ENCODE assay signal across 9 cellular contexts in the genomic region with DNA sequence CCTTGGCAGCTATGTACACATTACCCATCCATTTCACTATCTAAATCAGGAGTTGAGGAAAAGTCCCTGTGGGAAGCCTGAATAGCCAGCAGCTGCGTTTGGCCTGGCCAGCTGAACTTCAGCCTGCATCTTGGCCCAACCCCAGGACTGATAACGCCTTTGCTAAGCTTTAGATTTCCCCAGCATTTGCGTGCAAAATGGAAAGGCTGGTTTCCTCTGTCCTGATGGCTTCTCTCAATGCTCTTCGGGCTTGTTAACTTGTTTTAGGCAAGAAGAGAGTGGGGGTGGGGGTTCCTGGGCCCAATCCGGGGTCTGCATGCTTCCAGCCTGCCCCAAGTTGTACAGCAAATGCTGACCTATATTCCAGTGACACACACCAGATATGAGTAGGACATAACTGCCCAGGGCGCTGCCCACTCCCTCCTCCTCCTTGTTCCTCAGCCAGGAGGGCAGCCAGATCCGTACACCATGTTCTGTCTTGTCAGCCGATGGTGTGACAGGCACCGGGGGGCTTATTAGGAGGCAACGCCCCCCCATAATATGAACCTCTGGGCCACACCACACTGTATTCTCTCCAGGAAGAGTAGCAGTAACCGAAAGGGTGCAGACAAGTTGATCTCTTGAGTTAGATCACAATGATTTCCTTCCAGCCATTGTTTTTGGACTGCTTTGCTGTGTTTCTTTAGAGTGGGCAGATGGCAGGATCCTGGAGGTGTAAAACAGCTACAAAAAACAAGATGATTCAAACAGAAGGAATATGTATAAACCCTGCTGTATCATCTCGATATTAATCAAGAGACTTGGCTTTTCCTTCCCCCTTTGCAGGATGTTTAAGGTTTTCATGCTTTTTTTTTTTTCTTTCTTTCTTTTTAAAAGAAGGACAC.
A peak's percentile ranks its signal among the peaks of the same experiment; 100 is the strongest.
DNase-seq lines count a peak whose midpoint lies in the region; ATAC-seq and TF ChIP-seq lines count a peak whose summit lies in the region.
"Had no signal": no experiment of that assay in that cellular context is flagged by ENCODE, and none has a peak within 500 bp of the region (broad histone marks: within the 10 kb centered on the region; RNA-seq: fewer than 3 reads in every experiment).

No MANE protein-coding gene starts in this region.

- H3K4me3 ChIP-seq in lower lobe of right lung (no peak overlapping the region), thyroid gland (replicated peaks in 1 of 3) (no peak overlapping the region)

- TF ChIP-seq CTCF in lower lobe of right lung (IDR thresholded peaks at IDR 0.05) (no peak), thyroid gland (IDR thresholded peaks at IDR 0.05) (no peak), osteocyte (IDR thresholded peaks at IDR 0.05) (no peak)

- ATAC-seq in lower lobe of right lung: peak; percentile 66 to 71
- no peak for ATAC-seq in HG03439 (IDR thresholded peaks at IDR 0.05; ENCODE audit: unreplicated experiment)
- ATAC-seq in GM18519 (IDR thresholded peaks at IDR 0.05; ENCODE audit: low FRiP score, unreplicated experiment): no peak

- H3K36me3 Mint-ChIP-seq in dendritic cell treated with granulocyte-macrophage colony-stimulating factor and Interleukin-4, amounts not matched to agents 40 ng/mL and 50 ng/mL, for 4 days (ENCODE audit: low read depth): no peaks in the 10 kb centered on the region
- H3K36me3 Mint-ChIP-seq in activated CD4-positive, alpha-beta memory T cell treated with anti-CD3 and anti-CD28 coated beads for 36 hours: no peaks in the 10 kb centered on the region
- H3K36me3 Mint-ChIP-seq in osteocyte (ENCODE audit: unreplicated experiment): no peaks in the 10 kb centered on the region

- no peak for TF ChIP-seq POLR2A in thyroid gland (IDR thresholded peaks at IDR 0.05)

- intact Hi-C loops in dendritic cell treated with granulocyte-macrophage colony-stimulating factor and Interleukin-4, amounts not matched to agents 40 ng/mL and 50 ng/mL, for 4 days (cut with micrococcal nuclease): no loop called here
- intact Hi-C loops in lower lobe of right lung (cut with DNase I) (no loop called here), thyroid gland (cut with DNase I) (no loop called here)
- intact Hi-C loops in activated CD4-positive, alpha-beta memory T cell treated with anti-CD3 and anti-CD28 coated beads for 36 hours (cut with micrococcal nuclease): no loop called here

- H3K27me3 ChIP-seq in lower lobe of right lung (ENCODE audit: low read depth) (no peaks in the 10 kb centered on the region), thyroid gland (no peaks in the 10 kb centered on the region)

- peak overlapping the region; percentile 21 for H3K27ac Mint-ChIP-seq in dendritic cell treated with granulocyte-macrophage colony-stimulating factor and Interleukin-4, amounts not matched to agents 40 ng/mL and 50 ng/mL, for 4 days
- H3K27ac Mint-ChIP-seq in activated CD4-positive, alpha-beta memory T cell treated with anti-CD3 and anti-CD28 coated beads for 36 hours: no peak overlapping the region
- no peak overlapping the region for H3K27ac Mint-ChIP-seq in osteocyte (ENCODE audit: unreplicated experiment)

- H3K9me3 ChIP-seq in lower lobe of right lung (no peaks in the 10 kb centered on the region), thyroid gland (no peaks in the 10 kb centered on the region)

- WGBS in thyroid gland, 2 donors: 59 to 60% methylated on average over 11 to 12 of the region's 12 CpGs

- H3K4me3 Mint-ChIP-seq in dendritic cell treated with granulocyte-macrophage colony-stimulating factor and Interleukin-4, amounts not matched to agents 40 ng/mL and 50 ng/mL, for 4 days: no peak overlapping the region
- H3K4me3 Mint-ChIP-seq in activated CD4-positive, alpha-beta memory T cell treated with anti-CD3 and anti-CD28 coated beads for 36 hours: no peak overlapping the region
- no peak overlapping the region for H3K4me3 Mint-ChIP-seq in osteocyte (ENCODE audit: unreplicated experiment)

- H3K9me3 Mint-ChIP-seq in dendritic cell treated with granulocyte-macrophage colony-stimulating factor and Interleukin-4, amounts not matched to agents 40 ng/mL and 50 ng/mL, for 4 days: no peaks in the 10 kb centered on the region
- H3K9me3 Mint-ChIP-seq in activated CD4-positive, alpha-beta memory T cell treated with anti-CD3 and anti-CD28 coated beads for 36 hours: no peaks in the 10 kb centered on the region
- H3K9me3 Mint-ChIP-seq in osteocyte (ENCODE audit: unreplicated experiment): no peaks in the 10 kb centered on the region

- POLR2A ChIA-PET in activated CD4-positive, alpha-beta memory T cell treated with anti-CD3 and anti-CD28 coated beads for 36 hours (lab: Charles Lee): no interaction called here

- no peaks in the 10 kb centered on the region for H3K36me3 ChIP-seq in lower lobe of right lung
- no peaks in the 10 kb centered on the region for H3K36me3 ChIP-seq in thyroid gland

- H3K4me1 ChIP-seq in lower lobe of right lung (peaks cover 39% of the 10 kb centered on the region), thyroid gland (peaks cover 6 to 13% of the 10 kb centered on the region in 2 donors)

- peak overlapping the region; percentile 54 for H3K27ac ChIP-seq in lower lobe of right lung
- H3K27ac ChIP-seq in thyroid gland: peak overlapping the region; percentile 35 to 56 (median 46)

- peaks cover 2% of the 10 kb centered on the region for H3K27me3 Mint-ChIP-seq in dendritic cell treated with granulocyte-macrophage colony-stimulating factor and Interleukin-4, amounts not matched to agents 40 ng/mL and 50 ng/mL, for 4 days
- H3K27me3 Mint-ChIP-seq in activated CD4-positive, alpha-beta memory T cell treated with anti-CD3 and anti-CD28 coated beads for 36 hours: no peaks in the 10 kb centered on the region
- H3K27me3 Mint-ChIP-seq in osteocyte (ENCODE audit: unreplicated experiment): peaks cover 3% of the 10 kb centered on the region

- peak; percentile 75 for DNase-seq in NCI-H146 treated with DMSO at 0.1 percent for 48 hours (lab: John Stamatoyannopoulos, UW; ENCODE audit: unreplicated experiment)
- DNase-seq in lower lobe of right lung: peak; percentile 46
- DNase-seq in thyroid gland: peak; percentile 28 to 32
- no peak for DNase-seq in activated CD4-positive, alpha-beta memory T cell treated with anti-CD3 and anti-CD28 coated beads for 36 hours
- DNase-seq in osteocyte (ENCODE audit: extremely low spot score, unreplicated experiment): no peak
- DNase-seq: islet precursor cell had no signal

- H3K4me1 Mint-ChIP-seq in dendritic cell treated with granulocyte-macrophage colony-stimulating factor and Interleukin-4, amounts not matched to agents 40 ng/mL and 50 ng/mL, for 4 days (ENCODE audit: low read depth): peaks cover 37% of the 10 kb centered on the region
- H3K4me1 Mint-ChIP-seq in activated CD4-positive, alpha-beta memory T cell treated with anti-CD3 and anti-CD28 coated beads for 36 hours (ENCODE audit: low read depth): peaks cover 14% of the 10 kb centered on the region
- H3K4me1 Mint-ChIP-seq in osteocyte (ENCODE audit: unreplicated experiment): peaks cover 5% of the 10 kb centered on the region

- CTCF ChIA-PET in activated CD4-positive, alpha-beta memory T cell treated with anti-CD3 and anti-CD28 coated beads for 36 hours (lab: Charles Lee): no interaction called here

Comparison
In these comparisons a context has a peak if more than half of its experiments do, and no peak if none do; other contexts are left out.
1. DNase-seq: peak in NCI-H146 treated with DMSO at 0.1 percent for 48 hours (single experiment), lower lobe of right lung (single experiment) and thyroid gland (2 of 2); none in activated CD4-positive, alpha-beta memory T cell treated with anti-CD3 and anti-CD28 coated beads for 36 hours (single experiment) and osteocyte (single experiment).
2. ATAC-seq: peak in lower lobe of right lung (2 of 2); none in HG03439 (single experiment) and GM18519 (single experiment).